In genomic region chr20:44888226-44889103, GRCh38 we compare ENCODE assay signal across 8 cellular contexts. TPM values are rescaled to one million over a fixed set of nuclear protein-coding genes. Genes with fewer than 3 reads are reported as not detected.
DNase-seq lines count a peak whose midpoint lies in the region; ATAC-seq and TF ChIP-seq lines count a peak whose summit lies in the region.

No MANE protein-coding gene starts in this region.

- peaks cover 31% of the 10 kb centered on the region for H3K4me1 ChIP-seq in GM23338 (ENCODE audit: insufficient read depth)

- no peak overlapping the region for H3K4me3 ChIP-seq in AG04450 (ENCODE audit: low read depth, low read length)
- H3K4me3 ChIP-seq in GM23338, result peak overlapping the region; percentile 21; the same call in 1 of the 2 replicates

- no peaks in the 10 kb centered on the region for H3K9me2 ChIP-seq in GM23338 (ENCODE audit: insufficient read depth)

- H3K4me3 Mint-ChIP-seq in GM23338, result peak overlapping the region; percentile 19; the same call in 2 of the 3 replicates
- H3K4me3 Mint-ChIP-seq in activated naive CD8-positive, alpha-beta T cell treated with anti-CD3 and anti-CD28 coated beads for 36 hours, result peak overlapping the region; percentile 97

- TF ChIP-seq CTCF in AG04450 (IDR thresholded peaks at IDR 0.05; ENCODE audit: low read depth, low read length) (peak; percentile 25; the same call in 1 of the 2 replicates), GM23338 (conservative IDR thresholded peaks at IDR 0.05; ENCODE audit: low read depth in 2 of 2) (peak in 1 of 2 experiments; percentile 32; a peak in 1 of 4 replicates)

- no peak overlapping the region for H3K27ac Mint-ChIP-seq in GM23338
- H3K27ac Mint-ChIP-seq in activated naive CD8-positive, alpha-beta T cell treated with anti-CD3 and anti-CD28 coated beads for 36 hours, result peak overlapping the region; percentile 68

- H3K79me2 ChIP-seq in GM23338 (replicated peaks; ENCODE audit: insufficient read depth), result peaks cover 79% of the 10 kb centered on the region

- H3F3A ChIP-seq in GM23338 (replicated peaks; ENCODE audit: low read depth), result no peaks in the 10 kb centered on the region; the same call in 1 of the 2 replicates

- H3K9me3 ChIP-seq in AG04450 (ENCODE audit: control insufficient read depth, insufficient read depth, low read length), result no peaks in the 10 kb centered on the region

- no peaks in the 10 kb centered on the region for H3K9me3 Mint-ChIP-seq in GM23338
- peaks cover 4% of the 10 kb centered on the region for H3K9me3 Mint-ChIP-seq in activated naive CD8-positive, alpha-beta T cell treated with anti-CD3 and anti-CD28 coated beads for 36 hours

- H3K36me3 ChIP-seq in GM23338 (ENCODE audit: insufficient read depth), result peaks cover 6% of the 10 kb centered on the region; the same call in 1 of the 2 replicates

- H2AFZ ChIP-seq in GM23338, result no peak overlapping the region

- no peaks in the 10 kb centered on the region for H3K27me3 ChIP-seq in AG04450 (ENCODE audit: control insufficient read depth, insufficient read depth, low read length)
- no peaks in the 10 kb centered on the region for H3K27me3 ChIP-seq in GM23338 (ENCODE audit: insufficient read depth)

- H3K4me2 ChIP-seq in GM23338, result peak overlapping the region; percentile 91

- POLR2A ChIA-PET in AG04450 (lab: Yijun Ruan, JAX), result interaction anchor here (0.7 kb wide), 1 partner anchor 191 kb away, joined by 3 read pairs; no protein-coding TSS in a partner anchor

- no peak for ATAC-seq in GM23338

- H3K36me3 Mint-ChIP-seq in GM23338 (ENCODE audit: low read depth), result peaks cover 31% of the 10 kb centered on the region; the same call in 2 of the 3 replicates
- H3K36me3 Mint-ChIP-seq in activated naive CD8-positive, alpha-beta T cell treated with anti-CD3 and anti-CD28 coated beads for 36 hours, result peaks cover 45% of the 10 kb centered on the region

- H4K20me1 ChIP-seq in GM23338 (replicated peaks; ENCODE audit: insufficient read depth), result peaks cover 67% of the 10 kb centered on the region

- H3K27me3 Mint-ChIP-seq in GM23338 (ENCODE audit: insufficient read depth, low read depth, poor library complexity), result peaks cover 6% of the 10 kb centered on the region
- no peaks in the 10 kb centered on the region for H3K27me3 Mint-ChIP-seq in activated naive CD8-positive, alpha-beta T cell treated with anti-CD3 and anti-CD28 coated beads for 36 hours

- DNase-seq in AG04450 (ENCODE audit: low read depth, low spot score) (no peak), GM23338 (ENCODE audit: low spot score) (no peak), kidney tubule cell (ENCODE audit: low spot score) (peak; percentile 38), NCI-H2081 (lab: John Stamatoyannopoulos, UW) (no peak), NCI-H1105 (lab: John Stamatoyannopoulos, UW) (no peak), SKM-1 treated with dmso at 0.1 percent for 144 hours (lab: John Stamatoyannopoulos, UW; ENCODE audit: unreplicated experiment) (no peak), MV-4-11 (lab: John Stamatoyannopoulos, UW) (no peak)
- no peak for DNase-seq in activated naive CD8-positive, alpha-beta T cell treated with anti-CD3 and anti-CD28 coated beads for 36 hours

- H3K27ac ChIP-seq in AG04450 (ENCODE audit: low read depth, low read length) (no peak overlapping the region), GM23338 (ENCODE audit: low read depth) (no peak overlapping the region)

- H3K4me1 Mint-ChIP-seq in GM23338, result peaks cover 35% of the 10 kb centered on the region
- H3K4me1 Mint-ChIP-seq in activated naive CD8-positive, alpha-beta T cell treated with anti-CD3 and anti-CD28 coated beads for 36 hours, result peaks cover 71% of the 10 kb centered on the region

- CTCF ChIA-PET in AG04450 (lab: Charles Lee), result interaction anchor here (1.0 to 2.5 kb wide), 8 partner anchors 9 to 405 kb away, joined by 3 to 15 read pairs (median 6); partner anchors contain the start of gene PABPC1L

TF ChIP-seq in GM23338, 12 proteins besides CTCF, POLR2A, EP300 and RAD21 (continues in another document):
- TF ChIP-seq ZNF331 (CRISPR knock-in tag; IDR thresholded peaks at IDR 0.05; ENCODE audit: low read depth) (no peak), REST (IDR thresholded peaks at IDR 0.05; ENCODE audit: unreplicated experiment) (no peak), CREB1 (CRISPR knock-in tag; IDR thresholded peaks at IDR 0.05; ENCODE audit: low read depth) (no peak), EZH2 (IDR thresholded peaks at IDR 0.05; ENCODE audit: low read depth, unreplicated experiment) (no peak), JUNB (IDR thresholded peaks at IDR 0.05; ENCODE audit: unreplicated experiment) (no peak), POLR2AphosphoS5 (IDR thresholded peaks at IDR 0.05; ENCODE audit: low read depth) (no peak), ETS1 (IDR thresholded peaks at IDR 0.05) (no peak), STAT1 (IDR thresholded peaks at IDR 0.05; ENCODE audit: unreplicated experiment) (no peak), EZH2phosphoT487 (IDR thresholded peaks at IDR 0.05; ENCODE audit: unreplicated experiment) (no peak), ZNF114 (CRISPR knock-in tag; IDR thresholded peaks at IDR 0.05) (no peak)

RNA-seq across cellular contexts. Expression of gene YWHAB, which starts 3.0 kb away (rescaled TPM):
- polyA plus RNA-seq in AG04450 (2011; rRNA removed) (148 and 178 TPM in 2 replicates), GM23338 (2016; fragmentation: Nextera tagmentation; extraction: Ambion mirVana) (454 and 519 TPM in 2 replicates)
- 57.4 and 74.4 TPM in 2 replicates for polyA minus RNA-seq in AG04450 (2011; rRNA and poly(A)+ RNA removed)
- 120 and 121 TPM in 2 replicates for total RNA-seq in GM23338 (2014; rRNA removed; shearing (Covaris generic))
- 100 to 1,000 TPM; 247 TPM for total RNA-seq in activated naive CD8-positive, alpha-beta T cell treated with anti-CD3 and anti-CD28 coated beads for 36 hours

RNA-seq across cellular contexts. Expression of gene PABPC1L, which starts 21.4 kb away (rescaled TPM):
- polyA plus RNA-seq in AG04450 (2011; rRNA removed), result 20.7 and 25.9 TPM in 2 replicates
- polyA minus RNA-seq in AG04450 (2011; rRNA and poly(A)+ RNA removed), result 13.9 and 14.2 TPM in 2 replicates
- 44.8 and 49.1 TPM in 2 replicates for total RNA-seq in GM23338 (2014; rRNA removed; shearing (Covaris generic))
- 36.0 and 44.4 TPM in 2 replicates for polyA plus RNA-seq in GM23338 (2016; fragmentation: Nextera tagmentation; extraction: Ambion mirVana)
- total RNA-seq in activated naive CD8-positive, alpha-beta T cell treated with anti-CD3 and anti-CD28 coated beads for 36 hours, result 10 to 100 TPM; 75.3 to 79.3 TPM
